ENCODE assay signal across 27 cellular contexts in genomic region chr20:24935140-24935539, GRCh38. TPM values are rescaled to one million over a fixed set of nuclear protein-coding genes. Genes with fewer than 3 reads are reported as not detected.
"Had no signal": no experiment of that assay in that cellular context is flagged by ENCODE, and none has a peak within 500 bp of the region (broad histone marks: within the 10 kb centered on the region; RNA-seq: fewer than 3 reads in every experiment).

No MANE protein-coding gene starts in this region.

- DNase-seq: activated CD4-positive, alpha-beta T cell treated with anti-CD3 and anti-CD28 coated beads for 48 hours; activated CD4-positive, alpha-beta T cell treated with anti-CD3 and anti-CD28 coated beads, Interleukin-2, amount 50 U/mL, for 4 hours; activated CD4-positive, CD25-positive, alpha-beta regulatory T cell treated with anti-CD3 and anti-CD28 coated beads, Interleukin-2, amount 50 U/mL, for 72 hours; activated effector memory CD4-positive, alpha-beta T cell treated with anti-CD3 and anti-CD28 coated beads, Interleukin-2, amount 50 U/mL, for 16 hours; activated naive CD4-positive, alpha-beta T cell treated with anti-CD3 and anti-CD28 coated beads for 36 hours; activated T-cell treated with anti-CD3 and anti-CD28 coated beads, Interleukin-2, amount 50 U/mL, for 24 hours; amygdala; MG63; MV-4-11; NCI-H1092 treated with DMSO at 0.1 percent for 48 hours; NCI-H1417 treated with DMSO at 0.1 percent for 48 hours; NCI-H1694; NCI-H2029; NCI-H2107; NCI-H2171 treated with DMSO at 0.1 percent for 48 hours; NCI-H226; NCI-H526; NCI-H774; SIG-M5; T-helper 17 cell; T-helper 9 cell had no signal

- H3K27me3 ChIP-seq: MG63 had no signal

- ATAC-seq: T-helper 17 cell, WTC11 had no signal

- H3K4me3 Mint-ChIP-seq: activated naive CD4-positive, alpha-beta T cell treated with anti-CD3 and anti-CD28 coated beads for 36 hours; activated naive CD8-positive, alpha-beta T cell; activated T-cell treated with anti-CD3 and anti-CD28 coated beads, Interleukin-2, amount 50 U/mL, for 24 hours; activated T-helper 1 cell treated with anti-CD3 and anti-CD28 coated beads, Interleukin-12 subunit alpha, Interleukin-12 subunit beta, Interleukin-2, Interleukin-4 antibody, amounts not matched to agents 30 ng/mL and 10 ng/mL and 1 ng/mL, durations not matched to agents 14 hours and 24 hours and 36 hours; brain; T-helper 17 cell; WTC11 had no signal

- H3K4me3 ChIP-seq: MG63 had no signal

- H3K4me1 Mint-ChIP-seq: brain had no signal

- H3K27ac Mint-ChIP-seq: activated naive CD4-positive, alpha-beta T cell treated with anti-CD3 and anti-CD28 coated beads for 36 hours; activated naive CD8-positive, alpha-beta T cell; activated T-cell treated with anti-CD3 and anti-CD28 coated beads, Interleukin-2, amount 50 U/mL, for 24 hours; activated T-helper 1 cell treated with anti-CD3 and anti-CD28 coated beads, Interleukin-12 subunit alpha, Interleukin-12 subunit beta, Interleukin-2, Interleukin-4 antibody, amounts not matched to agents 30 ng/mL and 10 ng/mL and 1 ng/mL, durations not matched to agents 14 hours and 24 hours and 36 hours; brain; T-helper 17 cell; WTC11 had no signal

- H3K36me3 ChIP-seq: MG63 had no signal

- H3K9me3 ChIP-seq: MG63 had no signal

- H3K36me3 Mint-ChIP-seq: brain had no signal

- H3K27me3 Mint-ChIP-seq: activated naive CD8-positive, alpha-beta T cell; activated T-cell treated with anti-CD3 and anti-CD28 coated beads, Interleukin-2, amount 50 U/mL, for 24 hours; T-helper 17 cell had no signal

RNA-seq across cellular contexts. Expression of gene CST7, which starts 13.9 kb away (rescaled TPM):
- total RNA-seq: NCI-H460, OCI-LY7, WTC11 had no signal
